ENCODE assay signal across 8 cellular contexts in genomic region chr3:28726840-28727239, GRCh38.
DNase-seq lines count a peak whose midpoint lies in the region; ATAC-seq and TF ChIP-seq lines count a peak whose summit lies in the region.

No MANE protein-coding gene starts in this region.

- ATAC-seq in GM19452 (IDR thresholded peaks at IDR 0.05; ENCODE audit: unreplicated experiment), result no peak

- no peak overlapping the region for H3K4me2 ChIP-seq in MM.1S (ENCODE audit: low read depth, low read length)

- H3K9me2 ChIP-seq in MM.1S (replicated peaks; ENCODE audit: insufficient read depth, low read length), result no peaks in the 10 kb centered on the region

- H3K36me3 Mint-ChIP-seq in activated CD4-positive, alpha-beta memory T cell treated with anti-CD3 and anti-CD28 coated beads for 36 hours, result no peaks in the 10 kb centered on the region
- H3K36me3 Mint-ChIP-seq in activated CD4-positive, alpha-beta memory T cell treated with anti-CD3 and anti-CD28 coated beads, Interleukin-2, amount 10 ng/mL, durations not matched to agents 7 days and 5 days (ENCODE audit: low read depth), result no peaks in the 10 kb centered on the region
- peaks cover 0 to 3% (median 0%) of the 10 kb centered on the region in 3 donors for H3K36me3 Mint-ChIP-seq in CD8-positive, alpha-beta memory T cell

- CTCF ChIA-PET in activated CD4-positive, alpha-beta memory T cell treated with anti-CD3 and anti-CD28 coated beads for 36 hours (lab: Charles Lee), result interaction anchor here (1.5 kb wide), 1 partner anchor 59 kb away, joined by 8 read pairs; no protein-coding TSS in a partner anchor
- CTCF ChIA-PET in activated CD4-positive, alpha-beta memory T cell treated with anti-CD3 and anti-CD28 coated beads, Interleukin-2, amount 10 ng/mL, durations not matched to agents 7 days and 5 days (lab: Charles Lee), result interaction anchor here (1.0 kb wide), 1 partner anchor 59 kb away, joined by 3 read pairs; no protein-coding TSS in a partner anchor
- CTCF ChIA-PET in CD8-positive, alpha-beta memory T cell (lab: Charles Lee), result no interaction called here

- no peaks in the 10 kb centered on the region for H3K27me3 Mint-ChIP-seq in activated CD4-positive, alpha-beta memory T cell treated with anti-CD3 and anti-CD28 coated beads for 36 hours
- no peaks in the 10 kb centered on the region for H3K27me3 Mint-ChIP-seq in activated CD4-positive, alpha-beta memory T cell treated with anti-CD3 and anti-CD28 coated beads, Interleukin-2, amount 10 ng/mL, durations not matched to agents 7 days and 5 days
- H3K27me3 Mint-ChIP-seq in CD8-positive, alpha-beta memory T cell, result peaks cover 0 to 2% of the 10 kb centered on the region in 2 donors

- H3K27me3 ChIP-seq in MM.1S (replicated peaks; ENCODE audit: insufficient read depth, low read length), result no peaks in the 10 kb centered on the region
- H3K27me3 ChIP-seq in adipocyte (replicated peaks; ENCODE audit: control insufficient read depth, insufficient read depth, low read length), result no peaks in the 10 kb centered on the region
- H3K27me3 ChIP-seq in CD8-positive, alpha-beta memory T cell (ENCODE audit: insufficient read depth, low read length, poor library complexity, severe bottlenecking), result no peaks in the 10 kb centered on the region

- H3K4me1 ChIP-seq in MM.1S (ENCODE audit: low read length) (no peaks in the 10 kb centered on the region), adipocyte (ENCODE audit: control insufficient read depth, insufficient read depth, low read length) (no peaks in the 10 kb centered on the region)
- no peaks in the 10 kb centered on the region for H3K4me1 ChIP-seq in CD8-positive, alpha-beta memory T cell (ENCODE audit: insufficient read depth, low read length)

- H3K9me3 ChIP-seq in MM.1S (replicated peaks; ENCODE audit: insufficient read depth, low read length) (no peaks in the 10 kb centered on the region), adipocyte (ENCODE audit: control insufficient read depth, low read length) (peaks cover 3% of the 10 kb centered on the region)
- no peaks in the 10 kb centered on the region for H3K9me3 ChIP-seq in CD8-positive, alpha-beta memory T cell (ENCODE audit: low read length)

- no peaks in the 10 kb centered on the region for H3F3A ChIP-seq in MM.1S (ENCODE audit: insufficient read depth, low read length)

- H3K4me3 ChIP-seq in MM.1S (ENCODE audit: low read length) (no peak overlapping the region), adipocyte (ENCODE audit: low read length) (no peak overlapping the region)
- H3K4me3 ChIP-seq in CD8-positive, alpha-beta memory T cell (ENCODE audit: low read length), result no peak overlapping the region

- TF ChIP-seq CTCF in MM.1S (IDR thresholded peaks at IDR 0.05; ENCODE audit: low read length), result peak; percentile 54

- no peak overlapping the region for H3K27ac ChIP-seq in MM.1S (ENCODE audit: low read length)
- H3K27ac ChIP-seq in CD8-positive, alpha-beta memory T cell (ENCODE audit: low read depth, low read length), result no peak overlapping the region

- no peak overlapping the region for H2AFZ ChIP-seq in MM.1S (ENCODE audit: low read length)

- DNase-seq in activated CD4-positive, alpha-beta memory T cell treated with anti-CD3 and anti-CD28 coated beads for 36 hours, result peak; percentile 17
- DNase-seq in activated CD4-positive, alpha-beta memory T cell treated with anti-CD3 and anti-CD28 coated beads, Interleukin-2, amount 10 ng/mL, durations not matched to agents 7 days and 5 days, result no peak
- peak; percentile 8 for DNase-seq in HCEC 1CT
- DNase-seq in MM.1S, result peak; percentile 55
- DNase-seq in adipocyte (ENCODE audit: low read depth), result peak; percentile 4
- DNase-seq in islet precursor cell, result peak; percentile 80
- no peak for DNase-seq in CD8-positive, alpha-beta memory T cell

- H3K36me3 ChIP-seq in MM.1S (replicated peaks; ENCODE audit: insufficient read depth, low read length) (no peaks in the 10 kb centered on the region), adipocyte (ENCODE audit: control insufficient read depth, insufficient read depth, low read length, severe bottlenecking) (no peaks in the 10 kb centered on the region)
- no peaks in the 10 kb centered on the region for H3K36me3 ChIP-seq in CD8-positive, alpha-beta memory T cell (ENCODE audit: insufficient read depth, low read length)

- no peak overlapping the region for H3K27ac Mint-ChIP-seq in activated CD4-positive, alpha-beta memory T cell treated with anti-CD3 and anti-CD28 coated beads for 36 hours
- H3K27ac Mint-ChIP-seq in activated CD4-positive, alpha-beta memory T cell treated with anti-CD3 and anti-CD28 coated beads, Interleukin-2, amount 10 ng/mL, durations not matched to agents 7 days and 5 days, result no peak overlapping the region
- no peak overlapping the region for H3K27ac Mint-ChIP-seq in CD8-positive, alpha-beta memory T cell

- no peaks in the 10 kb centered on the region for H3K4me1 Mint-ChIP-seq in activated CD4-positive, alpha-beta memory T cell treated with anti-CD3 and anti-CD28 coated beads for 36 hours (ENCODE audit: low read depth)
- no peaks in the 10 kb centered on the region for H3K4me1 Mint-ChIP-seq in activated CD4-positive, alpha-beta memory T cell treated with anti-CD3 and anti-CD28 coated beads, Interleukin-2, amount 10 ng/mL, durations not matched to agents 7 days and 5 days
- no peaks in the 10 kb centered on the region for H3K4me1 Mint-ChIP-seq in CD8-positive, alpha-beta memory T cell

- no peak overlapping the region for H3K9ac ChIP-seq in MM.1S (ENCODE audit: low read length)
- no peak overlapping the region for H3K9ac ChIP-seq in adipocyte (ENCODE audit: low read length)

- no peaks in the 10 kb centered on the region for H3K9me3 Mint-ChIP-seq in activated CD4-positive, alpha-beta memory T cell treated with anti-CD3 and anti-CD28 coated beads for 36 hours
- no peaks in the 10 kb centered on the region for H3K9me3 Mint-ChIP-seq in activated CD4-positive, alpha-beta memory T cell treated with anti-CD3 and anti-CD28 coated beads, Interleukin-2, amount 10 ng/mL, durations not matched to agents 7 days and 5 days
- peaks cover 0 to 15% (median 0%) of the 10 kb centered on the region in 5 donors for H3K9me3 Mint-ChIP-seq in CD8-positive, alpha-beta memory T cell

- no peaks in the 10 kb centered on the region for H4K20me1 ChIP-seq in MM.1S (ENCODE audit: insufficient read depth, low read length)

- H3K4me3 Mint-ChIP-seq in activated CD4-positive, alpha-beta memory T cell treated with anti-CD3 and anti-CD28 coated beads for 36 hours, result no peak overlapping the region
- H3K4me3 Mint-ChIP-seq in activated CD4-positive, alpha-beta memory T cell treated with anti-CD3 and anti-CD28 coated beads, Interleukin-2, amount 10 ng/mL, durations not matched to agents 7 days and 5 days, result no peak overlapping the region
- H3K4me3 Mint-ChIP-seq in CD8-positive, alpha-beta memory T cell, result no peak overlapping the region

- intact Hi-C loops in activated CD4-positive, alpha-beta memory T cell treated with anti-CD3 and anti-CD28 coated beads for 36 hours (cut with micrococcal nuclease), result no loop called here

- POLR2A ChIA-PET in activated CD4-positive, alpha-beta memory T cell treated with anti-CD3 and anti-CD28 coated beads for 36 hours (lab: Charles Lee), result no interaction called here
- POLR2A ChIA-PET in activated CD4-positive, alpha-beta memory T cell treated with anti-CD3 and anti-CD28 coated beads, Interleukin-2, amount 10 ng/mL, durations not matched to agents 7 days and 5 days (lab: Charles Lee), result no interaction called here
- POLR2A ChIA-PET in CD8-positive, alpha-beta memory T cell (lab: Charles Lee), result no interaction called here

- H3K79me2 ChIP-seq in MM.1S (ENCODE audit: low read length), result no peaks in the 10 kb centered on the region

Comparison
In these comparisons a context has a peak if more than half of its experiments do, and no peak if none do; other contexts are left out.
1. DNase-seq: peak in activated CD4-positive, alpha-beta memory T cell treated with anti-CD3 and anti-CD28 coated beads for 36 hours (single experiment), HCEC 1CT (single experiment), MM.1S (single experiment), adipocyte (single experiment) and islet precursor cell (single experiment); none in activated CD4-positive, alpha-beta memory T cell treated with anti-CD3 and anti-CD28 coated beads, Interleukin-2, amount 10 ng/mL, durations not matched to agents 7 days and 5 days (single experiment) and CD8-positive, alpha-beta memory T cell (0 of 5).